Comparison of ENCODE assay signal across 22 cellular contexts in genomic region chr2:196330645-196331044, GRCh38.
DNase-seq lines count a peak whose midpoint lies in the region; ATAC-seq and TF ChIP-seq lines count a peak whose summit lies in the region.
"Had no signal": no experiment of that assay in that cellular context is flagged by ENCODE, and none has a peak within 500 bp of the region (broad histone marks: within the 10 kb centered on the region; RNA-seq: fewer than 3 reads in every experiment).

No MANE protein-coding gene starts in this region.

- no peak overlapping the region for H2BK15ac ChIP-seq in neuronal stem cell (ENCODE audit: low read length)

- H3K4me3 Mint-ChIP-seq in mesothelial cell of epicardium, result no peak overlapping the region
- H3K4me3 Mint-ChIP-seq: activated T-cell treated with anti-CD3 and anti-CD28 coated beads, Interleukin-2, amount 50 U/mL, for 72 hours; CD14-positive monocyte; H9; natural killer cell had no signal

- no peak overlapping the region for H3K14ac ChIP-seq in neuronal stem cell (ENCODE audit: low read length)

- no peaks in the 10 kb centered on the region for H3K79me1 ChIP-seq in neuronal stem cell (ENCODE audit: low read depth, low read length)

- H3K4me1 Mint-ChIP-seq in mesothelial cell of epicardium, result peaks cover 50% of the 10 kb centered on the region
- H3K4me1 Mint-ChIP-seq: H9, natural killer cell had no signal

- H4K20me1 ChIP-seq in PC-3 (ENCODE audit: low read length), result no peaks in the 10 kb centered on the region

- TF ChIP-seq CTCF in HEK293 (tag by site-specific recombination; IDR thresholded peaks at IDR 0.05) (no peak), PC-3 (conservative IDR thresholded peaks at IDR 0.05; ENCODE audit: low read depth, low read length) (no peak), mesothelial cell of epicardium (IDR thresholded peaks at IDR 0.05; ENCODE audit: unreplicated experiment) (no peak), BE2C (IDR thresholded peaks at IDR 0.05; ENCODE audit: low read depth, low read length) (no peak)

- DNase-seq in NCI-H146 (lab: John Stamatoyannopoulos, UW) (peak; percentile 15), NCI-H146 treated with DMSO at 0.1 percent for 48 hours (lab: John Stamatoyannopoulos, UW; ENCODE audit: unreplicated experiment) (no peak), PC-3 (peak; percentile 10), mesothelial cell of epicardium (ENCODE audit: low spot score in 2 of 2, unreplicated experiment in 2 of 2) (no peak), neuronal stem cell (ENCODE audit: low spot score) (no peak), BE2C (no peak), mesenteric fat pad (ENCODE audit: low spot score) (no peak)
- DNase-seq: activated T-cell treated with anti-CD3 and anti-CD28 coated beads, Interleukin-2, amount 50 U/mL, for 72 hours; DMS153; H9; natural killer cell; NCI-H187 treated with DMSO at 0.1 percent for 48 hours; NCI-H526 treated with DMSO at 0.1 percent for 48 hours; stimulated activated CD4-positive, alpha-beta T cell treated with anti-CD3 and anti-CD28 coated beads, Interleukin-4, amount 100 ng/mL, for 4 hours; T1000; uterus had no signal

- H3K9me3 ChIP-seq in HEK293 (ENCODE audit: control insufficient read depth, insufficient read depth, low read depth, low read length) (no peaks in the 10 kb centered on the region), PC-3 (ENCODE audit: low read length) (no peaks in the 10 kb centered on the region), neuronal stem cell (replicated peaks in 1 of 2; ENCODE audit: control insufficient read depth in 2 of 2, insufficient read depth in 1 of 2, low read depth in 1 of 2, low read length in 2 of 2) (no peaks in the 10 kb centered on the region), BE2C (no peaks in the 10 kb centered on the region)
- H3K9me3 ChIP-seq: prostate gland, uterus had no signal

- no peak overlapping the region for H2BK120ac ChIP-seq in neuronal stem cell (ENCODE audit: low read depth, low read length)

- no peak overlapping the region for H4K91ac ChIP-seq in neuronal stem cell (ENCODE audit: low read depth, low read length, poor library complexity)

- no CpG with 5 or more reads among the region's 4 CpGs for WGBS in neuronal stem cell (ENCODE audit: extremely low coverage in 2 of 2, insufficient read length in 2 of 2, insufficient replicate concordance in 1 of 2), 2 donors

- H3K27ac ChIP-seq in HEK293 (ENCODE audit: extremely low read depth, low read depth, low read length), result peak overlapping the region; percentile 30; the same call in 1 of the 2 replicates
- H3K27ac ChIP-seq in PC-3 (ENCODE audit: low read length), result peak overlapping the region; percentile 60
- H3K27ac ChIP-seq in neuronal stem cell (replicated peaks; ENCODE audit: low read length), result no peak overlapping the region
- H3K27ac ChIP-seq: prostate gland had no signal

- no peak overlapping the region for H3K18ac ChIP-seq in neuronal stem cell (ENCODE audit: low read length)

- H4K8ac ChIP-seq in neuronal stem cell (ENCODE audit: low read depth, low read length), result no peak overlapping the region

- peaks cover 18% of the 10 kb centered on the region for H3K4me1 ChIP-seq in HEK293 (ENCODE audit: control insufficient read depth, insufficient read depth, low read length)
- H3K4me1 ChIP-seq in PC-3 (ENCODE audit: insufficient read depth, low read length), result peaks cover 41% of the 10 kb centered on the region
- peaks cover 0 to 2% of the 10 kb centered on the region in 2 donors for H3K4me1 ChIP-seq in neuronal stem cell (ENCODE audit: control insufficient read depth in 2 of 2, insufficient read depth in 1 of 2, low read depth in 1 of 2, low read length in 2 of 2)
- peaks cover 4% of the 10 kb centered on the region for H3K4me1 ChIP-seq in BE2C
- H3K4me1 ChIP-seq: prostate gland, uterus had no signal

- no peak overlapping the region for H2BK12ac ChIP-seq in neuronal stem cell (ENCODE audit: low read length)

- POLR2A ChIA-PET in HEK293 (lab: Yijun Ruan, JAX) (no interaction called here), PC-3 (lab: Charles Lee; ENCODE audit: unreplicated experiment) (no interaction called here)

- no peak for ATAC-seq in PC-3
- ATAC-seq: activated naive CD4-positive, alpha-beta T cell treated with anti-CD3 and anti-CD28 coated beads, Interleukin-2, amount 50 U/mL, for 72 hours; activated T-cell treated with anti-CD3 and anti-CD28 coated beads, Interleukin-2, amount 50 U/mL, for 72 hours; natural killer cell had no signal

- no peak overlapping the region for H3K4ac ChIP-seq in neuronal stem cell (ENCODE audit: low read length)

- CTCF ChIA-PET in HEK293 (lab: Yijun Ruan, JAX) (interaction anchor here (1.2 kb wide), 1 partner anchor 84 kb away, joined by 3 read pairs; no protein-coding TSS in a partner anchor), PC-3 (lab: Charles Lee) (no interaction called here)

- H3K27me3 ChIP-seq in PC-3 (ENCODE audit: low read length), result no peaks in the 10 kb centered on the region
- no peaks in the 10 kb centered on the region for H3K27me3 ChIP-seq in neuronal stem cell (ENCODE audit: control insufficient read depth in 3 of 3, insufficient read depth in 3 of 3, low read depth in 1 of 3, low read length in 3 of 3)
- no peaks in the 10 kb centered on the region for H3K27me3 ChIP-seq in BE2C
- H3K27me3 ChIP-seq: uterus had no signal

- no peaks in the 10 kb centered on the region for H3K36me3 ChIP-seq in HEK293 (ENCODE audit: control insufficient read depth in 2 of 2, insufficient read depth in 1 of 2, low read length in 2 of 2)
- no peaks in the 10 kb centered on the region for H3K36me3 ChIP-seq in PC-3 (ENCODE audit: low read depth, low read length)
- no peaks in the 10 kb centered on the region for H3K36me3 ChIP-seq in neuronal stem cell (replicated peaks in 1 of 2; ENCODE audit: control insufficient read depth in 2 of 2, insufficient read depth in 2 of 2, low read length in 2 of 2)
- H3K36me3 ChIP-seq in BE2C, result no peaks in the 10 kb centered on the region
- H3K36me3 ChIP-seq: prostate gland, uterus had no signal

- peak overlapping the region; percentile 46 for H3K4me2 ChIP-seq in PC-3 (ENCODE audit: low read length)
- no peak overlapping the region for H3K4me2 ChIP-seq in neuronal stem cell (ENCODE audit: insufficient read depth, low read length, poor library complexity, severe bottlenecking)

- no peak overlapping the region for H2AFZ ChIP-seq in PC-3 (ENCODE audit: low read length)
- H2AFZ ChIP-seq in neuronal stem cell (ENCODE audit: low read length), result no peak overlapping the region

- H3K36me3 Mint-ChIP-seq in mesothelial cell of epicardium, result no peaks in the 10 kb centered on the region
- H3K36me3 Mint-ChIP-seq: activated naive CD4-positive, alpha-beta T cell treated with anti-CD3 and anti-CD28 coated beads, Interleukin-2, amount 50 U/mL, for 72 hours; CD14-positive monocyte; natural killer cell had no signal

- H3F3A ChIP-seq in PC-3 (ENCODE audit: low read length, unreplicated experiment), result peaks cover 4% of the 10 kb centered on the region

- H3K9ac ChIP-seq in PC-3 (ENCODE audit: low read length) (0 out of 2 replicates have a peak overlapping the region, but pooled peaks have one; percentile 9), neuronal stem cell (ENCODE audit: low read depth, low read length, poor library complexity) (no peak overlapping the region)

- no peaks in the 10 kb centered on the region for H3K27me3 Mint-ChIP-seq in mesothelial cell of epicardium (ENCODE audit: low read depth)

- H3K9me2 ChIP-seq in PC-3 (replicated peaks; ENCODE audit: low read length), result no peaks in the 10 kb centered on the region

- no peak overlapping the region for H2BK5ac ChIP-seq in neuronal stem cell (ENCODE audit: low read length)

- H3K9me3 Mint-ChIP-seq in mesothelial cell of epicardium, result no peaks in the 10 kb centered on the region
- H3K9me3 Mint-ChIP-seq: activated naive CD4-positive, alpha-beta T cell treated with anti-CD3 and anti-CD28 coated beads, Interleukin-2, amount 50 U/mL, for 72 hours; activated T-cell treated with anti-CD3 and anti-CD28 coated beads, Interleukin-2, amount 50 U/mL, for 72 hours; CD14-positive monocyte; H9; natural killer cell had no signal

- H2AK5ac ChIP-seq in neuronal stem cell (ENCODE audit: low read depth, low read length), result no peak overlapping the region

- no peaks in the 10 kb centered on the region for H3K79me2 ChIP-seq in PC-3 (ENCODE audit: low read length)

- H3K4me3 ChIP-seq in HEK293 (ENCODE audit: low read depth, low read length) (no peak overlapping the region), PC-3 (ENCODE audit: low read length) (no peak overlapping the region), neuronal stem cell (ENCODE audit: low read length in 2 of 2) (no peak overlapping the region), BE2C (ENCODE audit: low read depth, low read length) (no peak overlapping the region)
- H3K4me3 ChIP-seq: coronary artery, prostate gland, skin epidermis, uterus had no signal

- intact Hi-C loops in PC-3 (cut with micrococcal nuclease), result loop anchor here (1.0 kb wide), 2 partner anchors 15 to 36 kb away; no protein-coding TSS in a partner anchor

- H3K27ac Mint-ChIP-seq in mesothelial cell of epicardium, result peak overlapping the region; percentile 36
- H3K27ac Mint-ChIP-seq: activated naive CD4-positive, alpha-beta T cell treated with anti-CD3 and anti-CD28 coated beads, Interleukin-2, amount 50 U/mL, for 72 hours; activated T-cell treated with anti-CD3 and anti-CD28 coated beads, Interleukin-2, amount 50 U/mL, for 72 hours; natural killer cell had no signal

- no TSS peak for BruUV-seq in PC-3 (replicated peaks; lab: Mats Ljungman, UMichigan)

- no peak overlapping the region for H3K23ac ChIP-seq in neuronal stem cell (ENCODE audit: low read depth, low read length, poor library complexity)

TF ChIP-seq in HEK293, 187 proteins besides CTCF, POLR2A, EP300 and RAD21 (continues in another document):
- TF ChIP-seq ZNF398 (tag by site-specific recombination; IDR thresholded peaks at IDR 0.05) (peak; percentile 84), OSR2 (tag by site-specific recombination; IDR thresholded peaks at IDR 0.05) (peak; percentile 52; the same call in 1 of the 2 replicates), ZNF843 (tag by site-specific recombination; IDR thresholded peaks at IDR 0.05) (peak; percentile 69; the same call in 1 of the 2 replicates), ZXDB (tag by site-specific recombination; IDR thresholded peaks at IDR 0.05) (peak; percentile 51), MZF1 (tag by site-specific recombination; IDR thresholded peaks at IDR 0.05; ENCODE audit: borderline replicate concordance) (peak; percentile 98)

Comparison
In these comparisons a context has a peak if more than half of its experiments do, and no peak if none do; other contexts are left out.
1. DNase-seq: peak in NCI-H146 (single experiment) and PC-3 (single experiment); none in NCI-H146 treated with DMSO at 0.1 percent for 48 hours (single experiment), mesothelial cell of epicardium (0 of 2), neuronal stem cell (single experiment), BE2C (single experiment) and mesenteric fat pad (single experiment).